In genomic region chr3:13588971-13589370, GRCh38 we compare ENCODE assay signal across 27 cellular contexts. TPM values are rescaled to one million over a fixed set of nuclear protein-coding genes. Genes with fewer than 3 reads are reported as not detected.
"Had no signal": no experiment of that assay in that cellular context is flagged by ENCODE, and none has a peak within 500 bp of the region (broad histone marks: within the 10 kb centered on the region; RNA-seq: fewer than 3 reads in every experiment).

No MANE protein-coding gene starts in this region.

- DNase-seq: activated CD4-positive, alpha-beta T cell treated with anti-CD3 and anti-CD28 coated beads for 36 hours; activated CD4-positive, CD25-positive, alpha-beta regulatory T cell; activated CD8-positive, alpha-beta memory T cell treated with anti-CD3 and anti-CD28 coated beads, Interleukin-2, amount 10 ng/mL, durations not matched to agents 7 days and 5 days; activated CD8-positive, alpha-beta T cell treated with anti-CD3 and anti-CD28 coated beads, Interleukin-2, amount 10 ng/mL, durations not matched to agents 7 days and 5 days; activated naive CD4-positive, alpha-beta T cell; activated T-cell treated with anti-CD3 and anti-CD28 coated beads, Interleukin-2, amount 50 U/mL, for 48 hours; adrenal gland; caudate nucleus; dermis blood vessel endothelial cell; effector CD4-positive, alpha-beta T cell; esophagus squamous epithelium; left ventricle myocardium inferior; mucosa of descending colon; stimulated activated CD4-positive, alpha-beta T cell treated with anti-CD3 and anti-CD28 coated beads, Interleukin-15, amount 100 ng/mL, for 24 hours; stimulated activated CD4-positive, alpha-beta T cell treated with anti-CD3 and anti-CD28 coated beads, Interleukin-2, amount 100 ng/mL, for 24 hours; stimulated activated naive B cell treated with anti-CD40 and anti-IgM and Interleukin-4, amounts not matched to agents 10 μg/mL and 1 μg/mL and 100 μg/mL, for 72 hours; stomach; T-helper 2 cell; tibial artery had no signal

- H3K4me1 ChIP-seq: adrenal gland, ascending aorta, stomach had no signal

- ATAC-seq: activated CD4-positive, alpha-beta T cell treated with anti-CD3 and anti-CD28 coated beads for 36 hours; activated CD8-positive, alpha-beta memory T cell treated with anti-CD3 and anti-CD28 coated beads, Interleukin-2, amount 10 ng/mL, durations not matched to agents 7 days and 5 days; activated CD8-positive, alpha-beta T cell treated with anti-CD3 and anti-CD28 coated beads, Interleukin-2, amount 10 ng/mL, durations not matched to agents 7 days and 5 days; mucosa of descending colon; natural killer cell treated with Interleukin-12 subunit alpha and Interleukin-12 subunit beta and Interleukin-15 and Interleukin-18, amount 100 ng/mL, for 72 hours; sciatic nerve; SK-N-SH treated with all-trans-retinoic acid at 6 μM for 48 hours; stimulated activated naive B cell treated with anti-CD40 and anti-IgM and Interleukin-4, amounts not matched to agents 10 μg/mL and 1 μg/mL and 100 μg/mL, for 72 hours had no signal

- H3K4me3 ChIP-seq: adrenal gland, ascending aorta, esophagus squamous epithelium, left ventricle myocardium inferior, lung, mucosa of descending colon, stomach, suprapubic skin, tibial artery had no signal

- H3K36me3 ChIP-seq: adrenal gland, ascending aorta, brain microvascular endothelial cell, esophagus squamous epithelium, left ventricle myocardium inferior, stomach, suprapubic skin, tibial artery had no signal

- H3K27ac ChIP-seq: adrenal gland, ascending aorta, brain microvascular endothelial cell, epithelial cell of prostate, esophagus squamous epithelium, left ventricle myocardium inferior, stomach, suprapubic skin, tibial artery had no signal

- H3K9me3 ChIP-seq: adrenal gland, ascending aorta, esophagus squamous epithelium, left ventricle myocardium inferior, mucosa of descending colon, stomach, suprapubic skin, tibial artery had no signal

- H3K27me3 ChIP-seq: adrenal gland, ascending aorta, brain microvascular endothelial cell, esophagus squamous epithelium, suprapubic skin, tibial artery had no signal

RNA-seq across cellular contexts. Expression of gene FBLN2, which starts 40.0 kb away (rescaled TPM):
- total RNA-seq: natural killer cell treated with Interleukin-12 subunit alpha and Interleukin-12 subunit beta and Interleukin-15 and Interleukin-18, amount 100 ng/mL, for 72 hours had no signal
